1 cellular context compared by ENCODE assay signal in genomic region chr11:9512370-9513019, GRCh38.
A peak's percentile ranks its signal among the peaks of the same experiment; 100 is the strongest.
TF ChIP-seq lines count a peak whose summit lies in the region.

No MANE protein-coding gene starts in this region.

TF ChIP-seq in HepG2, 621 proteins besides CTCF, POLR2A, EP300 and RAD21 (continued from another document and continues in another):
- TF ChIP-seq ZNF512B (CRISPR knock-in tag; IDR thresholded peaks at IDR 0.05; ENCODE audit: borderline replicate concordance), result no peak
- TF ChIP-seq GLMP (CRISPR knock-in tag; IDR thresholded peaks at IDR 0.05; ENCODE audit: borderline replicate concordance), result no peak
- no peak for TF ChIP-seq RERE (CRISPR knock-in tag; IDR thresholded peaks at IDR 0.05; ENCODE audit: low read depth)
- TF ChIP-seq SATB2 (CRISPR knock-in tag; IDR thresholded peaks at IDR 0.05), result no peak
- no peak for TF ChIP-seq LCORL (IDR thresholded peaks at IDR 0.05)
- TF ChIP-seq LCORL (CRISPR knock-in tag; IDR thresholded peaks at IDR 0.05), result no peak; the same call in 1 of the 2 replicates
- TF ChIP-seq CENPBD1 (CRISPR knock-in tag; IDR thresholded peaks at IDR 0.05; ENCODE audit: borderline replicate concordance, low read depth), result no peak
- 0 out of 2 replicates have a peak, but pooled peaks have one; percentile 7 for TF ChIP-seq KMT2A (CRISPR knock-in tag; IDR thresholded peaks at IDR 0.05)
- no peak for TF ChIP-seq ZBTB7A (CRISPR knock-in tag; IDR thresholded peaks at IDR 0.05)
- peak; percentile 46 for TF ChIP-seq GFI1 (CRISPR knock-in tag; IDR thresholded peaks at IDR 0.05; ENCODE audit: borderline replicate concordance)
- no peak for TF ChIP-seq EZH2 (conservative IDR thresholded peaks at IDR 0.05; ENCODE audit: low read depth, low read length)
- no peak for TF ChIP-seq CAMTA2 (CRISPR knock-in tag; IDR thresholded peaks at IDR 0.05; ENCODE audit: borderline replicate concordance)
- TF ChIP-seq RFX5 (IDR thresholded peaks at IDR 0.05; ENCODE audit: low read depth, low read length), result no peak
- no peak for TF ChIP-seq ZNF317 (CRISPR knock-in tag; IDR thresholded peaks at IDR 0.05)
- no peak for TF ChIP-seq ZNF225 (CRISPR knock-in tag; IDR thresholded peaks at IDR 0.05)
- TF ChIP-seq FOXM1 (CRISPR knock-in tag; IDR thresholded peaks at IDR 0.05), result no peak
- no peak for TF ChIP-seq ZBTB38 (CRISPR knock-in tag; IDR thresholded peaks at IDR 0.05)
- TF ChIP-seq SKI (IDR thresholded peaks at IDR 0.05; ENCODE audit: partially characterized antibody), result no peak
- TF ChIP-seq PREB (CRISPR knock-in tag; IDR thresholded peaks at IDR 0.05), result no peak
- no peak for TF ChIP-seq PHF5A (CRISPR knock-in tag; IDR thresholded peaks at IDR 0.05; ENCODE audit: low read depth, unreplicated experiment)
- no peak for TF ChIP-seq ZNF18 (CRISPR knock-in tag; IDR thresholded peaks at IDR 0.05; ENCODE audit: insufficient replicate concordance)
- TF ChIP-seq ZNF333 (CRISPR knock-in tag; IDR thresholded peaks at IDR 0.05; ENCODE audit: borderline replicate concordance), result no peak
- no peak for TF ChIP-seq ZNF703 (CRISPR knock-in tag; IDR thresholded peaks at IDR 0.05; ENCODE audit: borderline replicate concordance)
- TF ChIP-seq SP1 (IDR thresholded peaks at IDR 0.05), result no peak
- TF ChIP-seq SP1 (CRISPR knock-in tag; IDR thresholded peaks at IDR 0.05), result no peak
- no peak for TF ChIP-seq SOX13 (IDR thresholded peaks at IDR 0.05)
- no peak for TF ChIP-seq SOX13 (CRISPR knock-in tag; conservative IDR thresholded peaks at IDR 0.05 in 1 of 2, IDR thresholded peaks at IDR 0.05 in 1 of 2)
- no peak for TF ChIP-seq CEBPB (IDR thresholded peaks at IDR 0.05; ENCODE audit: borderline replicate concordance, low read depth, low read length)
- no peak for TF ChIP-seq MXD1 (CRISPR knock-in tag; IDR thresholded peaks at IDR 0.05)
- no peak for TF ChIP-seq ZNF20 (CRISPR knock-in tag; IDR thresholded peaks at IDR 0.05)
- TF ChIP-seq CENPT (CRISPR knock-in tag; IDR thresholded peaks at IDR 0.05; ENCODE audit: low read depth), result no peak
- TF ChIP-seq JARID2 (CRISPR knock-in tag; IDR thresholded peaks at IDR 0.05; ENCODE audit: insufficient replicate concordance), result no peak
- no peak for TF ChIP-seq ZNF543 (CRISPR knock-in tag; IDR thresholded peaks at IDR 0.05)
- TF ChIP-seq IRX3 (CRISPR knock-in tag; IDR thresholded peaks at IDR 0.05; ENCODE audit: borderline replicate concordance, low read depth), result no peak
- no peak for TF ChIP-seq ZNF235 (CRISPR knock-in tag; IDR thresholded peaks at IDR 0.05; ENCODE audit: borderline replicate concordance)
- 0 out of 2 replicates have a peak, but pooled peaks have one; percentile 21 for TF ChIP-seq ZMYM4 (CRISPR knock-in tag; IDR thresholded peaks at IDR 0.05)
- TF ChIP-seq CREM (IDR thresholded peaks at IDR 0.05), result no peak
- no peak for TF ChIP-seq CREM (CRISPR knock-in tag; IDR thresholded peaks at IDR 0.05)
- TF ChIP-seq RFX3 (CRISPR knock-in tag; IDR thresholded peaks at IDR 0.05), result no peak
- TF ChIP-seq KLF13 (CRISPR knock-in tag; IDR thresholded peaks at IDR 0.05), result no peak
- TF ChIP-seq NFKB2 (CRISPR knock-in tag; IDR thresholded peaks at IDR 0.05; ENCODE audit: borderline replicate concordance), result no peak
- no peak for TF ChIP-seq CHCHD3 (CRISPR knock-in tag; IDR thresholded peaks at IDR 0.05)
- TF ChIP-seq USF2 (IDR thresholded peaks at IDR 0.05; ENCODE audit: low read depth, low read length), result no peak
- TF ChIP-seq USF2 (CRISPR knock-in tag; IDR thresholded peaks at IDR 0.05; ENCODE audit: borderline replicate concordance), result no peak
- no peak for TF ChIP-seq PRDM15 (CRISPR knock-in tag; IDR thresholded peaks at IDR 0.05)
- no peak for TF ChIP-seq ZMYM2 (CRISPR knock-in tag; IDR thresholded peaks at IDR 0.05)
